Comparison of ENCODE assay signal across 20 cellular contexts in the genomic region with DNA sequence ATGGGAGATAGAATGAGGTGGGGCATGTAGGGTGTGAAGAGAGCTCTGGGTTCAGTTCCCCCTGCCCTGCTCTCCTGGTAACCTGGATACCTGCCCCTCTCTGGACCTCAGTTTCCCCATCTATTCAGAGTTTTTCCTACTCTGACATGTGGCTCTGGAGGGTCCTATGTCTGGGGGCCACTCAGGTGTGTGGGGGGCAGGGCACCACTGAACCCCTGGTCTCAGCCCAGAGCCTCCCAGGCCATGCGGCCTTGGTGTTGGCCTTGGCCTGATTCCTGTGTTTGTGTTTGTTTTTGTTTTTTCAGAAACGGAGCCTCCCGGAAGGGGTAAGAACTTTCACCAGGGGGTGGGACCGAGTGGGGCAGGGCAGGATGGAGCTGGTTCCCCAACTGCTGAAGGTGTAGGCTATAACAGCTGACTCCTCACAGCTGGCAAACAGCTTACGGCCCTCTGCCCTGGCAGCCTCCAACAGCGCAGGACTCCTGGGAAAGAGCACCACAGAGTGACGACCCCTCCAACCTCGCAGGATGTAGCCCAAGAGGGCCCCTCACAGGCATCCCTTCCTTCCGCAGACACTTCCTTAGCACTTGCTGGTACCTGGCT. TPM values are rescaled to one million over a fixed set of nuclear protein-coding genes. Genes with fewer than 3 reads are reported as not detected.
DNase-seq lines count a peak whose midpoint lies in the region; ATAC-seq, FAIRE-seq and TF ChIP-seq lines count a peak whose summit lies in the region.
"Had no signal": no experiment of that assay in that cellular context is flagged by ENCODE, and none has a peak within 500 bp of the region (broad histone marks: within the 10 kb centered on the region; RNA-seq: fewer than 3 reads in every experiment).

No MANE protein-coding gene starts in this region.

- DNase-seq in coronary artery (ENCODE audit: low spot score) (no peak), pancreas (peak in 3 of 6 donors; percentile 27 to 66 (median 34)), NCI-H82 treated with DMSO at 0.1 percent for 48 hours (lab: John Stamatoyannopoulos, UW; ENCODE audit: unreplicated experiment) (no peak)
- DNase-seq: 8988T; CD4-positive, alpha-beta memory T cell; DMS153; DMS79 treated with DMSO at 0.1 percent for 48 hours; EL had no signal

- peaks cover 95% of the 10 kb centered on the region for H3K4me1 ChIP-seq in BLaER1
- peaks cover 29 to 86% (median 72%) of the 10 kb centered on the region in 4 donors for H3K4me1 ChIP-seq in liver (ENCODE audit: control insufficient read depth in 4 of 4, insufficient read depth in 4 of 4, low read length in 3 of 4)
- peaks cover 0 to 3% (median 0%) of the 10 kb centered on the region in 3 donors for H3K4me1 ChIP-seq in pancreas
- H3K4me1 ChIP-seq: HAP-1 had no signal

- peak overlapping the region; percentile 93 for H3K27ac ChIP-seq in BLaER1
- peak overlapping the region; percentile 55 to 88 for H3K27ac ChIP-seq in coronary artery
- H3K27ac ChIP-seq in liver (ENCODE audit: low read depth in 1 of 2, low read length in 2 of 2), result peak overlapping the region; percentile 77 to 97
- no peak overlapping the region for H3K27ac ChIP-seq in pancreas
- H3K27ac ChIP-seq: C4-2B had no signal

- H4K20me1 ChIP-seq in BLaER1, result no peaks in the 10 kb centered on the region

- peak overlapping the region; percentile 90 for H3K4me2 ChIP-seq in BLaER1

- H3K4me3 ChIP-seq in BLaER1, result no peak overlapping the region
- H3K4me3 ChIP-seq in coronary artery, result peak overlapping the region; percentile 3
- H3K4me3 ChIP-seq in liver (ENCODE audit: low read depth in 1 of 3, low read length in 3 of 3), result peak overlapping the region; percentile 50 to 68 (median 52)
- H3K4me3 ChIP-seq in pancreas, result no peak overlapping the region
- H3K4me3 ChIP-seq: HAP-1 had no signal

- H3K36me3 ChIP-seq in BLaER1, result 0 out of 2 replicates have a peak, but pooled peaks cover 4% of the 10 kb centered on the region
- H3K36me3 ChIP-seq in liver (ENCODE audit: control insufficient read depth in 4 of 4, insufficient read depth in 3 of 4, low read depth in 1 of 4, low read length in 3 of 4), result peaks cover 10 to 44% (median 34%) of the 10 kb centered on the region in 4 donors
- no peaks in the 10 kb centered on the region for H3K36me3 ChIP-seq in pancreas
- H3K36me3 ChIP-seq: HAP-1 had no signal

- no peaks in the 10 kb centered on the region for H3K9me3 ChIP-seq in BLaER1
- no peaks in the 10 kb centered on the region for H3K9me3 ChIP-seq in liver (ENCODE audit: control insufficient read depth in 4 of 4, low read length in 3 of 4)
- H3K9me3 ChIP-seq in pancreas, result no peaks in the 10 kb centered on the region
- H3K9me3 ChIP-seq: HAP-1 had no signal

- intact Hi-C loops in pancreas (cut with DNase I), result no loop called here

- TF ChIP-seq CTCF in coronary artery (IDR thresholded peaks at IDR 0.05), result no peak
- TF ChIP-seq CTCF in liver (IDR thresholded peaks at IDR 0.05; ENCODE audit: low read depth, low read length, missing input control), result no peak
- no peak for TF ChIP-seq CTCF in pancreas (IDR thresholded peaks at IDR 0.05)

- peak in 3 of 4 donors; percentile 15 to 81 (median 53) for ATAC-seq in pancreas
- no peak for ATAC-seq in GM18858 (IDR thresholded peaks at IDR 0.05; ENCODE audit: unreplicated experiment)
- ATAC-seq in HG03378 (IDR thresholded peaks at IDR 0.05; ENCODE audit: unreplicated experiment), result no peak

- peak; percentile 27 to 31 for TF ChIP-seq RAD21 in liver (IDR thresholded peaks at IDR 0.05)

- H3K9ac ChIP-seq in BLaER1 (peak overlapping the region; percentile 79), liver (ENCODE audit: low read depth in 1 of 2, low read length in 2 of 2) (peak overlapping the region; percentile 10 to 80)

- 38% methylated on average over 9 of the region's 9 CpGs for WGBS in liver
- 45 to 46% methylated on average over 9 of the region's 9 CpGs for WGBS in pancreas, 2 donors

- H3K27me3 ChIP-seq in BLaER1 (no peaks in the 10 kb centered on the region), liver (ENCODE audit: control insufficient read depth in 4 of 4, insufficient read depth in 4 of 4, low read length in 3 of 4) (no peaks in the 10 kb centered on the region), pancreas (no peaks in the 10 kb centered on the region)

- FAIRE-seq in pancreas (lab: Jason Lieb, UNC), result no peak
- FAIRE-seq: D721Med, G401.6, GM12891, GM19239, H1, HTR-8/SVneo had no signal

TF ChIP-seq in liver, 16 proteins besides CTCF, POLR2A, EP300 and RAD21 (continues in another document):
- peak; percentile 67 for TF ChIP-seq YY1 (IDR thresholded peaks at IDR 0.05)
- TF ChIP-seq, protein P1, sequence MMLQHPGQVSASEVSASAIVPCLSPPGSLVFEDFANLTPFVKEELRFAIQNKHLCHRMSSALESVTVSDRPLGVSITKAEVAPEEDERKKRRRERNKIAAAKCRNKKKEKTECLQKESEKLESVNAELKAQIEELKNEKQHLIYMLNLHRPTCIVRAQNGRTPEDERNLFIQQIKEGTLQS (IDR thresholded peaks at IDR 0.05), result no peak
- peak; percentile 17 for TF ChIP-seq FOXA1 (IDR thresholded peaks at IDR 0.05)
- TF ChIP-seq HNF4A (conservative IDR thresholded peaks at IDR 0.05), result peak; percentile 36 to 74
- TF ChIP-seq, protein P2, sequence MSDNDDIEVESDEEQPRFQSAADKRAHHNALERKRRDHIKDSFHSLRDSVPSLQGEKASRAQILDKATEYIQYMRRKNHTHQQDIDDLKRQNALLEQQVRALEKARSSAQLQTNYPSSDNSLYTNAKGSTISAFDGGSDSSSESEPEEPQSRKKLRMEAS (IDR thresholded peaks at IDR 0.05), result peak; percentile 91
- TF ChIP-seq, protein P3, sequence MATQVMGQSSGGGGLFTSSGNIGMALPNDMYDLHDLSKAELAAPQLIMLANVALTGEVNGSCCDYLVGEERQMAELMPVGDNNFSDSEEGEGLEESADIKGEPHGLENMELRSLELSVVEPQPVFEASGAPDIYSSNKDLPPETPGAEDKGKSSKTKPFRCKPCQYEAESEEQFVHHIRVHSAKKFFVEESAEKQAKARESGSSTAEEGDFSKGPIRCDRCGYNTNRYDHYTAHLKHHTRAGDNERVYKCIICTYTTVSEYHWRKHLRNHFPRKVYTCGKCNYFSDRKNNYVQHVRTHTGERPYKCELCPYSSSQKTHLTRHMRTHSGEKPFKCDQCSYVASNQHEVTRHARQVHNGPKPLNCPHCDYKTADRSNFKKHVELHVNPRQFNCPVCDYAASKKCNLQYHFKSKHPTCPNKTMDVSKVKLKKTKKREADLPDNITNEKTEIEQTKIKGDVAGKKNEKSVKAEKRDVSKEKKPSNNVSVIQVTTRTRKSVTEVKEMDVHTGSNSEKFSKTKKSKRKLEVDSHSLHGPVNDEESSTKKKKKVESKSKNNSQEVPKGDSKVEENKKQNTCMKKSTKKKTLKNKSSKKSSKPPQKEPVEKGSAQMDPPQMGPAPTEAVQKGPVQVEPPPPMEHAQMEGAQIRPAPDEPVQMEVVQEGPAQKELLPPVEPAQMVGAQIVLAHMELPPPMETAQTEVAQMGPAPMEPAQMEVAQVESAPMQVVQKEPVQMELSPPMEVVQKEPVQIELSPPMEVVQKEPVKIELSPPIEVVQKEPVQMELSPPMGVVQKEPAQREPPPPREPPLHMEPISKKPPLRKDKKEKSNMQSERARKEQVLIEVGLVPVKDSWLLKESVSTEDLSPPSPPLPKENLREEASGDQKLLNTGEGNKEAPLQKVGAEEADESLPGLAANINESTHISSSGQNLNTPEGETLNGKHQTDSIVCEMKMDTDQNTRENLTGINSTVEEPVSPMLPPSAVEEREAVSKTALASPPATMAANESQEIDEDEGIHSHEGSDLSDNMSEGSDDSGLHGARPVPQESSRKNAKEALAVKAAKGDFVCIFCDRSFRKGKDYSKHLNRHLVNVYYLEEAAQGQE (IDR thresholded peaks at IDR 0.05), result peak; percentile 30
- peak in 1 of 2 donors; percentile 16 for TF ChIP-seq EGR1 (IDR thresholded peaks at IDR 0.05; ENCODE audit: low read depth in 2 of 2)
- no peak for TF ChIP-seq TAF1 (conservative IDR thresholded peaks at IDR 0.05)
- TF ChIP-seq, protein P4, sequence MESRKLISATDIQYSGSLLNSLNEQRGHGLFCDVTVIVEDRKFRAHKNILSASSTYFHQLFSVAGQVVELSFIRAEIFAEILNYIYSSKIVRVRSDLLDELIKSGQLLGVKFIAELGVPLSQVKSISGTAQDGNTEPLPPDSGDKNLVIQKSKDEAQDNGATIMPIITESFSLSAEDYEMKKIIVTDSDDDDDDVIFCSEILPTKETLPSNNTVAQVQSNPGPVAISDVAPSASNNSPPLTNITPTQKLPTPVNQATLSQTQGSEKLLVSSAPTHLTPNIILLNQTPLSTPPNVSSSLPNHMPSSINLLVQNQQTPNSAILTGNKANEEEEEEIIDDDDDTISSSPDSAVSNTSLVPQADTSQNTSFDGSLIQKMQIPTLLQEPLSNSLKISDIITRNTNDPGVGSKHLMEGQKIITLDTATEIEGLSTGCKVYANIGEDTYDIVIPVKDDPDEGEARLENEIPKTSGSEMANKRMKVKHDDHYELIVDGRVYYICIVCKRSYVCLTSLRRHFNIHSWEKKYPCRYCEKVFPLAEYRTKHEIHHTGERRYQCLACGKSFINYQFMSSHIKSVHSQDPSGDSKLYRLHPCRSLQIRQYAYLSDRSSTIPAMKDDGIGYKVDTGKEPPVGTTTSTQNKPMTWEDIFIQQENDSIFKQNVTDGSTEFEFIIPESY (IDR thresholded peaks at IDR 0.05), result peak; percentile 62
- TF ChIP-seq JUND (IDR thresholded peaks at IDR 0.05), result peak in 1 of 2 donors; percentile 46
- peak; percentile 57 to 86 for TF ChIP-seq RXRA (IDR thresholded peaks at IDR 0.05)
- TF ChIP-seq FOXA2 (IDR thresholded peaks at IDR 0.05), result peak; percentile 46
- TF ChIP-seq SP1 (IDR thresholded peaks at IDR 0.05), result peak; percentile 71
- TF ChIP-seq HNF4G (IDR thresholded peaks at IDR 0.05), result no peak
- TF ChIP-seq NR2F2 (IDR thresholded peaks at IDR 0.05), result no peak

RNA-seq across cellular contexts. Expression of a gene that starts 0.8 kb away (rescaled TPM):
- total RNA-seq in liver, result 1,000 to 10,000 TPM in 1 of 2 donors, 100 to 1,000 TPM in 1; 507 to 1,075 TPM
- 1,000 to 10,000 TPM in 1 of 2 donors, 100 to 1,000 TPM in 1; 743 to 1,326 TPM for polyA plus RNA-seq in liver
- 1 to 10 TPM in 1 of 6 donors, under 1 TPM in 3, not detected in 2; 0.29 to 1.9 (median 0.72) TPM for total RNA-seq in pancreas
- 1 to 10 TPM; 1.7 to 2.1 TPM for polyA plus RNA-seq in pancreas
- total RNA-seq: CD4-positive, alpha-beta memory T cell; H1 had no signal
- polyA plus RNA-seq: CD4-positive, alpha-beta memory T cell; H1 had no signal

RNA-seq across cellular contexts. Expression of a gene that starts 18.0 kb away (rescaled TPM):
- total RNA-seq in liver (1,000 to 10,000 TPM; 1,022 to 1,400 TPM), pancreas (1 to 10 TPM in 1 of 6 donors, under 1 TPM in 4, not detected in 1; 0.32 to 1.9 (median 0.43) TPM)
- polyA plus RNA-seq in liver (1,000 to 10,000 TPM; 1,193 to 1,291 TPM), pancreas (1 to 10 TPM; 1.1 to 1.2 TPM)
- total RNA-seq: CD4-positive, alpha-beta memory T cell; H1 had no signal
- polyA plus RNA-seq: CD4-positive, alpha-beta memory T cell; H1 had no signal

RNA-seq across cellular contexts. Expression of a gene that starts 24.7 kb away (rescaled TPM):
- 10 to 100 TPM; 24.0 to 28.7 TPM for total RNA-seq in liver
- polyA plus RNA-seq in liver, result 1 to 10 TPM; 5.4 to 6.8 TPM
- total RNA-seq in pancreas, result 10 to 100 TPM; 12.2 to 22.0 (median 16.1) TPM
- 1 to 10 TPM; 4.0 to 5.0 TPM for polyA plus RNA-seq in pancreas

RNA-seq across cellular contexts. Expression of a gene that starts 35.1 kb away (rescaled TPM):
- total RNA-seq in liver, result 1,000 to 10,000 TPM in 1 of 2 donors, 100 to 1,000 TPM in 1; 447 to 2,000 TPM
- 1,000 to 10,000 TPM; 2,821 to 3,354 TPM for polyA plus RNA-seq in liver
- total RNA-seq in pancreas, result 100 to 1,000 TPM in 2 of 6 donors, 10 to 100 TPM in 4; 16.2 to 276 (median 77.1) TPM
- polyA plus RNA-seq in pancreas, result 100 to 1,000 TPM in 1 of 2 donors, 10 to 100 TPM in 1; 64.3 to 249 TPM

RNA-seq across cellular contexts. Expression of a gene that starts 39.4 kb away (rescaled TPM):
- total RNA-seq in liver (10 to 100 TPM in 1 of 2 donors, under 1 TPM in 1; 0.25 to 12.1 TPM), pancreas (under 1 TPM in 3 of 6 donors, not detected in 3; 0.42 to 0.55 (median 0.47) TPM)
- polyA plus RNA-seq in liver (1 to 10 TPM; 1.8 to 6.1 TPM), pancreas (10 to 100 TPM; 35.2 to 63.7 TPM)
- polyA plus RNA-seq: CD4-positive, alpha-beta memory T cell had no signal

Comparison
In these comparisons a context has a peak if more than half of its experiments do, and no peak if none do; other contexts are left out.
1. H3K27ac ChIP-seq: peak in BLaER1 (single experiment), coronary artery (2 of 2) and liver (2 of 2); none in pancreas (0 of 4).
2. H3K4me3 ChIP-seq: peak in coronary artery (single experiment) and liver (3 of 3); none in BLaER1 (single experiment) and pancreas (0 of 4).
3. ATAC-seq: peak in pancreas (3 of 4); none in GM18858 (single experiment) and HG03378 (single experiment).
4. RNA of a gene that starts 0.8 kb away (total RNA-seq): 507 to 1,075 TPM in liver; 0.29 to 1.9 TPM in pancreas; every median in the first group is over 100 times any median in the second.
5. RNA of a gene that starts 18.0 kb away (total RNA-seq): 1,022 to 1,400 TPM in liver; 0.32 to 1.9 TPM in pancreas; every median in the first group is over 100 times any median in the second.